Comparison of ENCODE assay signal across 8 cellular contexts in genomic region chr9:83707518-83707767, GRCh38. TPM values are rescaled to one million over a fixed set of nuclear protein-coding genes. Genes with fewer than 3 reads are reported as not detected.
DNase-seq lines count a peak whose midpoint lies in the region; ATAC-seq and TF ChIP-seq lines count a peak whose summit lies in the region.

No MANE protein-coding gene starts in this region.

- in situ Hi-C loops in G401 (cut with HindIII; ENCODE audit: low sequenced_read_pairs): no loop called here

- H3K27ac Mint-ChIP-seq in activated CD4-positive, alpha-beta memory T cell treated with anti-CD3 and anti-CD28 coated beads for 36 hours: peak overlapping the region; percentile 99

- intact Hi-C loops in activated CD4-positive, alpha-beta memory T cell treated with anti-CD3 and anti-CD28 coated beads for 36 hours (cut with micrococcal nuclease): no loop called here

- ATAC-seq in GM21423 (IDR thresholded peaks at IDR 0.05; ENCODE audit: unreplicated experiment): peak; percentile 43
- peak; percentile 90 for ATAC-seq in esophagus mucosa
- ATAC-seq in omental fat pad (ENCODE audit: low FRiP score): peak; percentile 81

- DNase-seq in Daoy (ENCODE audit: low read depth) (peak; percentile 90), HS-27A (ENCODE audit: low read depth) (peak; percentile 48), omental fat pad (ENCODE audit: low spot score) (peak; percentile 54), cerebellum (ENCODE audit: low spot score) (no peak), G401 (ENCODE audit: low spot score) (no peak)
- DNase-seq in activated CD4-positive, alpha-beta memory T cell treated with anti-CD3 and anti-CD28 coated beads for 36 hours: no peak

- no peak for TF ChIP-seq CTCF in omental fat pad (IDR thresholded peaks at IDR 0.05)

- peak overlapping the region; percentile 87 for H3K4me3 Mint-ChIP-seq in activated CD4-positive, alpha-beta memory T cell treated with anti-CD3 and anti-CD28 coated beads for 36 hours

- H3K4me1 Mint-ChIP-seq in activated CD4-positive, alpha-beta memory T cell treated with anti-CD3 and anti-CD28 coated beads for 36 hours (ENCODE audit: low read depth): peaks cover 49% of the 10 kb centered on the region

- POLR2A ChIA-PET in activated CD4-positive, alpha-beta memory T cell treated with anti-CD3 and anti-CD28 coated beads for 36 hours (lab: Charles Lee): interaction anchor here (1.1 to 3.3 kb wide), 11 partner anchors 9 to 273 kb away, joined by 3 to 24 read pairs (median 8); partner anchors contain the start of genes HNRNPK, IDNK, KIF27 and RMI1

- CTCF ChIA-PET in activated CD4-positive, alpha-beta memory T cell treated with anti-CD3 and anti-CD28 coated beads for 36 hours (lab: Charles Lee): interaction anchor here (1.1 to 2.8 kb wide), 4 partner anchors 15 to 84 kb away, joined by 3 to 12 read pairs (median 8); partner anchors contain the start of gene IDNK

- no peaks in the 10 kb centered on the region for H3K27me3 Mint-ChIP-seq in activated CD4-positive, alpha-beta memory T cell treated with anti-CD3 and anti-CD28 coated beads for 36 hours

- H3K36me3 Mint-ChIP-seq in activated CD4-positive, alpha-beta memory T cell treated with anti-CD3 and anti-CD28 coated beads for 36 hours: peaks cover 17% of the 10 kb centered on the region

- no peaks in the 10 kb centered on the region for H3K9me3 Mint-ChIP-seq in activated CD4-positive, alpha-beta memory T cell treated with anti-CD3 and anti-CD28 coated beads for 36 hours

RNA-seq across cellular contexts. Expression of gene UBQLN1, which starts 0.3 kb away (rescaled TPM):
- 130 and 142 TPM in 2 replicates for total RNA-seq in Daoy (2014; rRNA removed; shearing (Covaris generic))
- 100 to 1,000 TPM in 1 of 2 experiments, 10 to 100 TPM in 1; 88.8 to 101 TPM for total RNA-seq in activated CD4-positive, alpha-beta memory T cell treated with anti-CD3 and anti-CD28 coated beads for 36 hours
- total RNA-seq in esophagus mucosa (83.3 TPM), omental fat pad (100 to 1,000 TPM; 107 to 150 (median 121) TPM), cerebellum (140 TPM)
- 111 and 152 TPM in 2 replicates for total RNA-seq in G401 (2014; rRNA removed; shearing (Covaris generic))

Comparison
In these comparisons a context has a peak if more than half of its experiments do, and no peak if none do; other contexts are left out.
1. DNase-seq: peak in Daoy (single experiment), HS-27A (single experiment) and omental fat pad (single experiment); none in activated CD4-positive, alpha-beta memory T cell treated with anti-CD3 and anti-CD28 coated beads for 36 hours (single experiment), cerebellum (single experiment) and G401 (single experiment).
2. Peak in every context shown above with its lines, with median percentiles within 50 percentile points of each other: ATAC-seq.